ENCODE assay signal across 1 cellular context in genomic region chrX:153956044-153956907, GRCh38.
A peak's percentile ranks its signal among the peaks of the same experiment; 100 is the strongest.
TF ChIP-seq lines count a peak whose summit lies in the region.

No MANE protein-coding gene starts in this region.

TF ChIP-seq in GM12878, 131 proteins besides CTCF, POLR2A, EP300 and RAD21:
- TF ChIP-seq USF1 (IDR thresholded peaks at IDR 0.05; ENCODE audit: borderline replicate concordance, extremely low read length, insufficient read depth, low read depth, low read length) (peak; percentile 6), RAD51 (IDR thresholded peaks at IDR 0.05) (no peak), ZBED1 (IDR thresholded peaks at IDR 0.05; ENCODE audit: borderline replicate concordance) (no peak), CUX1 (IDR thresholded peaks at IDR 0.05; ENCODE audit: insufficient replicate concordance, low read depth, low read length) (no peak)
